19 cellular contexts compared by ENCODE assay signal in the genomic region with DNA sequence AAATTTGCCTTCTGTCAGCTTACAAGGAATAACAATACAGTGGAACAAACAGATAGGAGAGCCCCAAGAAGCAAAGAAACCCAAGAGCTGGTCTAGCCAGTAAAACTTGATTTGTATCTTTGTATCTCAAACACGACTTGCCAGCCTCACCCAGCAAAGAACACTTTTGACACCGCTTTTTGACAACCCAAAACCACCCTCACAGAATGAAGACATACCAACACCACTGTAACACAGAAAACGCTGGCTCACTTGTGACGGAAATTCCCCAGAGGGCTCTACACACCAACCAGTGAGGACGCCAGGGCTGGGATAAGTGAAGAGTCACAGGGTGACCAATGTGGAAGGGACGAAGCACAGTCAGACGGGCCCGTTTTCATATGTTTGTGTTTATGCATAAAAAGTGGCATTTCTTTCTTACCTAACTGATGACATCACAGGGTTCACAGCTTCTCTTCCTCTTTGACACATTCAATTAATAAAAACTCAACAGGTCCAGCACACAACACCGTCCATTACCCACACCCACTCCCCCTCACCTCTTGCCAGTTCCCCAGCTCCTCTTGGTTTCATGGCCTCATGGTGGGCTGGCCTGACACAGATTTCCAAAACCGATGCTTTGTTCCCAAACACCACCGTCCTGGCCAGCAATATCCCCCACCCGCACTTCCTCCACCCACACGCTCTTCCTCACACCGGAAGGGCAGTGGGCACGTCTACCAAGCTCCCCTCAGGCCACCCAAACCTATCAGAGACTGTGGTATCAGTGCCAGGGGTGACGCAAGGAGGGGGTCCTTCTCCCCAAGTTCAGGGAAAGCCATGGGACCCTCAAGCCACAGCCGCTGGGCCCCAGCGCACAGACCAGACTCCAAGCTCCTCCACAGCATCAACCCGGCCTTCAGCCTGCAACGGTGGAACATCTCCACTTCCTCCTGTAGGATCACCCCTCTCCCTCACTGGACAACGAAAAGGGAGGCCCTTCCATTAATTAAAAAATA.
DNase-seq lines count a peak whose midpoint lies in the region; ATAC-seq and TF ChIP-seq lines count a peak whose summit lies in the region.
"Had no signal": no experiment of that assay in that cellular context is flagged by ENCODE, and none has a peak within 500 bp of the region (broad histone marks: within the 10 kb centered on the region; RNA-seq: fewer than 3 reads in every experiment).

No MANE protein-coding gene starts in this region.

- no peaks in the 10 kb centered on the region for H3K27me3 ChIP-seq in esophagus (ENCODE audit: control insufficient read depth in 1 of 2, insufficient read depth in 2 of 2, low read length in 2 of 2)
- H3K27me3 ChIP-seq in Caco-2 (replicated peaks; ENCODE audit: control insufficient read depth, insufficient read depth, low read length) = no peaks in the 10 kb centered on the region
- H3K27me3 ChIP-seq: BLaER1 treated with 17β-estradiol and CSF1 and Interleukin-3, amounts not matched to agents 10 nM and 100 nM had no signal

- H3K27ac ChIP-seq in esophagus (ENCODE audit: low read depth in 2 of 2, low read length in 1 of 2) = peak overlapping the region; percentile 65 to 89
- H3K27ac ChIP-seq: BLaER1 treated with 17β-estradiol and CSF1 and Interleukin-3, amounts not matched to agents 10 nM and 100 nM had no signal

- TF ChIP-seq CTCF in natural killer cell (IDR thresholded peaks at IDR 0.05) (no peak), type B pancreatic cell (conservative IDR thresholded peaks at IDR 0.05) (no peak), Caco-2 (IDR thresholded peaks at IDR 0.05; ENCODE audit: insufficient read depth in 1 of 2, low read depth in 1 of 2, low read length in 1 of 2, severe bottlenecking in 1 of 2, unreplicated experiment in 1 of 2) (no peak), glutamatergic neuron (IDR thresholded peaks at IDR 0.05; ENCODE audit: partially characterized antibody, unreplicated experiment) (no peak)

- peak; percentile 34 for DNase-seq in activated effector memory CD4-positive, alpha-beta T cell treated with anti-CD3 and anti-CD28 coated beads, Interleukin-2, amount 50 U/mL, for 16 hours
- no peak for DNase-seq in activated effector memory CD4-positive, alpha-beta T cell treated with Interleukin-2 at 50 U/mL for 16 hours
- DNase-seq in natural killer cell = no peak
- DNase-seq in type B pancreatic cell (ENCODE audit: extremely low spot score, unreplicated experiment) = no peak
- DNase-seq in NK-92 treated with Interleukin-12 subunit alpha and Interleukin-12 subunit beta, amount 100 ng/mL, for 24 hours (lab: John Stamatoyannopoulos, UW) = no peak
- no peak for DNase-seq in Caco-2
- no peak for DNase-seq in glutamatergic neuron
- DNase-seq: 8988T, DMS153, EL, NCI-H1048, NCI-H146, NCI-H345, NCI-H526 treated with DMSO at 0.1 percent for 48 hours had no signal

- H3K36me3 ChIP-seq in esophagus (ENCODE audit: control insufficient read depth in 2 of 2, insufficient read depth in 2 of 2, low read length in 1 of 2) (peaks cover 0 to 2% of the 10 kb centered on the region in 2 donors), Caco-2 (ENCODE audit: control insufficient read depth, insufficient read depth, low read length) (no peaks in the 10 kb centered on the region)
- H3K36me3 ChIP-seq: BLaER1 treated with 17β-estradiol and CSF1 and Interleukin-3, amounts not matched to agents 10 nM and 100 nM; HAP-1 had no signal

- no TSS peak for BruUV-seq in Caco-2 (replicated peaks; lab: Mats Ljungman, UMichigan)

- CTCF ChIA-PET in Caco-2 (lab: Charles Lee) = no interaction called here

- H3K27ac Mint-ChIP-seq in natural killer cell (peak overlapping the region; percentile 47 to 79), type B pancreatic cell (peak overlapping the region; percentile 97), Caco-2 (ENCODE audit: unreplicated experiment) (no peak overlapping the region), glutamatergic neuron (ENCODE audit: unreplicated experiment) (no peak overlapping the region)

- peak; percentile 72 to 95 (median 85) for ATAC-seq in natural killer cell
- ATAC-seq: K562, Right ventricle myocardium inferior had no signal

- WGBS in esophagus, 2 donors = 75 to 81% methylated on average over 21 of the region's 21 CpGs

- H3K4me1 ChIP-seq in esophagus (ENCODE audit: control insufficient read depth in 2 of 2, insufficient read depth in 2 of 2, low read length in 1 of 2) (peaks cover 3 to 16% of the 10 kb centered on the region in 2 donors), Caco-2 (no peaks in the 10 kb centered on the region)
- H3K4me1 ChIP-seq: HAP-1 had no signal

- H3K4me3 ChIP-seq in esophagus (ENCODE audit: low read depth in 1 of 2, low read length in 2 of 2) = no peak overlapping the region
- H3K4me3 ChIP-seq in Caco-2 (ENCODE audit: low read depth, low read length) = no peak overlapping the region
- H3K4me3 ChIP-seq: BLaER1 treated with 17β-estradiol and CSF1 and Interleukin-3, amounts not matched to agents 10 nM and 100 nM; HAP-1; K562 had no signal

- H3K36me3 Mint-ChIP-seq in natural killer cell (no peaks in the 10 kb centered on the region), type B pancreatic cell (peaks cover 5% of the 10 kb centered on the region), Caco-2 (ENCODE audit: insufficient read depth, unreplicated experiment) (no peaks in the 10 kb centered on the region), glutamatergic neuron (ENCODE audit: unreplicated experiment) (no peaks in the 10 kb centered on the region)

- H3K9me3 Mint-ChIP-seq in natural killer cell (no peaks in the 10 kb centered on the region), type B pancreatic cell (no peaks in the 10 kb centered on the region), Caco-2 (ENCODE audit: unreplicated experiment) (no peaks in the 10 kb centered on the region), glutamatergic neuron (ENCODE audit: unreplicated experiment) (peaks cover 4% of the 10 kb centered on the region)

- POLR2A ChIA-PET in Caco-2 (lab: Charles Lee) = no interaction called here

- intact Hi-C loops in natural killer cell (cut with micrococcal nuclease) = no loop called here
- intact Hi-C loops in Caco-2 (cut with micrococcal nuclease; ENCODE audit: unreplicated experiment) = no loop called here

- no peaks in the 10 kb centered on the region for H3K9me3 ChIP-seq in esophagus (ENCODE audit: control insufficient read depth in 2 of 2, insufficient read depth in 1 of 2, low read depth in 1 of 2, low read length in 1 of 2)
- H3K9me3 ChIP-seq in Caco-2 = no peaks in the 10 kb centered on the region
- H3K9me3 ChIP-seq: HAP-1 had no signal

- H3K27me3 Mint-ChIP-seq in natural killer cell (ENCODE audit: low read depth in 2 of 2) (peaks cover 0 to 3% of the 10 kb centered on the region in 2 donors), type B pancreatic cell (no peaks in the 10 kb centered on the region), Caco-2 (ENCODE audit: insufficient read depth, unreplicated experiment) (no peaks in the 10 kb centered on the region), glutamatergic neuron (ENCODE audit: unreplicated experiment) (no peaks in the 10 kb centered on the region)

- H3K4me3 Mint-ChIP-seq in natural killer cell = peak overlapping the region; percentile 9
- peak overlapping the region; percentile 65 for H3K4me3 Mint-ChIP-seq in type B pancreatic cell
- H3K4me3 Mint-ChIP-seq in Caco-2 (ENCODE audit: unreplicated experiment) = no peak overlapping the region
- H3K4me3 Mint-ChIP-seq in glutamatergic neuron (ENCODE audit: unreplicated experiment) = no peak overlapping the region

- H3K4me1 Mint-ChIP-seq in natural killer cell = peaks cover 0 to 9% of the 10 kb centered on the region in 2 donors
- H3K4me1 Mint-ChIP-seq in type B pancreatic cell (ENCODE audit: unreplicated experiment) = peaks cover 8% of the 10 kb centered on the region
- H3K4me1 Mint-ChIP-seq in Caco-2 (ENCODE audit: low read depth, unreplicated experiment) = no peaks in the 10 kb centered on the region
- peaks cover under 1% of the 10 kb centered on the region for H3K4me1 Mint-ChIP-seq in glutamatergic neuron (ENCODE audit: low read depth, unreplicated experiment)

Comparison
In these comparisons a context has a peak if more than half of its experiments do, and no peak if none do; other contexts are left out.
1. H3K27ac Mint-ChIP-seq: peak in natural killer cell (2 of 2) and type B pancreatic cell (single experiment); none in Caco-2 (single experiment) and glutamatergic neuron (single experiment).
2. H3K4me3 Mint-ChIP-seq: peak in natural killer cell (single experiment) and type B pancreatic cell (single experiment); none in Caco-2 (single experiment) and glutamatergic neuron (single experiment).